In genomic region chr22:17739196-17739975, GRCh38 we compare ENCODE assay signal across 18 cellular contexts. TPM values are rescaled to one million over a fixed set of nuclear protein-coding genes. Genes with fewer than 3 reads are reported as not detected.
DNase-seq lines count a peak whose midpoint lies in the region; ATAC-seq, FAIRE-seq and TF ChIP-seq lines count a peak whose summit lies in the region.
"Had no signal": no experiment of that assay in that cellular context is flagged by ENCODE, and none has a peak within 500 bp of the region (broad histone marks: within the 10 kb centered on the region; RNA-seq: fewer than 3 reads in every experiment).

No MANE protein-coding gene starts in this region.

- no peak overlapping the region for H2AFZ ChIP-seq in neuronal stem cell (ENCODE audit: low read length)
- H2AFZ ChIP-seq in neural progenitor cell (replicated peaks), result no peak overlapping the region
- H2AFZ ChIP-seq: GM23338 had no signal

- no peaks in the 10 kb centered on the region for H3K79me1 ChIP-seq in neuronal stem cell (ENCODE audit: low read depth, low read length)

- H4K8ac ChIP-seq in neuronal stem cell (ENCODE audit: low read depth, low read length), result no peak overlapping the region

- no CpG with 5 or more reads among the region's 36 CpGs for WGBS in neuronal stem cell (ENCODE audit: extremely low coverage in 2 of 2, insufficient read length in 2 of 2, insufficient replicate concordance in 1 of 2), 2 donors

- H3K4me1 ChIP-seq in neuronal stem cell (ENCODE audit: control insufficient read depth in 2 of 2, insufficient read depth in 1 of 2, low read depth in 1 of 2, low read length in 2 of 2), result peaks cover 0 to 9% of the 10 kb centered on the region in 2 donors
- H3K4me1 ChIP-seq in neural progenitor cell, result peaks cover 8% of the 10 kb centered on the region

- no peak overlapping the region for H3K18ac ChIP-seq in neuronal stem cell (ENCODE audit: low read length)

- H2BK15ac ChIP-seq in neuronal stem cell (ENCODE audit: low read length), result no peak overlapping the region

- H4K91ac ChIP-seq in neuronal stem cell (ENCODE audit: low read depth, low read length, poor library complexity), result no peak overlapping the region

- H3K27me3 ChIP-seq in neuronal stem cell (ENCODE audit: control insufficient read depth in 3 of 3, insufficient read depth in 3 of 3, low read depth in 1 of 3, low read length in 3 of 3), result no peaks in the 10 kb centered on the region
- no peaks in the 10 kb centered on the region for H3K27me3 ChIP-seq in neural progenitor cell
- H3K27me3 ChIP-seq: BLaER1 treated with 17β-estradiol and CSF1 and Interleukin-3, amounts not matched to agents 10 nM and 100 nM had no signal

- H3K4me3 ChIP-seq in neuronal stem cell (ENCODE audit: low read length in 2 of 2) (no peak overlapping the region), neural progenitor cell (no peak overlapping the region)
- H3K4me3 ChIP-seq: BLaER1 treated with 17β-estradiol and CSF1 and Interleukin-3, amounts not matched to agents 10 nM and 100 nM; GM23338 had no signal

- no peak overlapping the region for H3K9ac ChIP-seq in neuronal stem cell (ENCODE audit: low read depth, low read length, poor library complexity)
- H3K9ac ChIP-seq in neural progenitor cell, result no peak overlapping the region
- H3K9ac ChIP-seq: BLaER1 treated with 17β-estradiol and CSF1 and Interleukin-3, amounts not matched to agents 10 nM and 100 nM had no signal

- H3K27ac Mint-ChIP-seq in stimulated activated naive CD8-positive, alpha-beta T cell treated with anti-CD3 and anti-CD28 coated beads, Interleukin-15, amount 100 ng/mL, for 72 hours, result peak overlapping the region in 1 of 2 donors; percentile 48
- H3K27ac Mint-ChIP-seq in T-helper 17 cell (peak overlapping the region; percentile 53), neural progenitor cell (no peak overlapping the region)
- H3K27ac Mint-ChIP-seq: CD4-positive, alpha-beta T cell; GM23338 had no signal

- peak overlapping the region; percentile 43 for H3K14ac ChIP-seq in neuronal stem cell (ENCODE audit: low read length)

- peaks cover 5% of the 10 kb centered on the region for H3F3A ChIP-seq in neural progenitor cell (ENCODE audit: low read depth)

- no peak overlapping the region for H2BK120ac ChIP-seq in neuronal stem cell (ENCODE audit: low read depth, low read length)

- DNase-seq in stimulated activated naive CD8-positive, alpha-beta T cell treated with anti-CD3 and anti-CD28 coated beads, Interleukin-15, amount 100 ng/mL, for 72 hours, result no peak
- DNase-seq in stimulated activated naive CD8-positive, alpha-beta T cell treated with anti-CD3 and anti-CD28 coated beads, Interleukin-15, Interleukin-2, amounts not matched to agents 100 U/mL and 50 U/mL, for 24 hours, result no peak
- DNase-seq in T-helper 17 cell (no peak), neuronal stem cell (ENCODE audit: low spot score) (no peak), T1000 (lab: John Stamatoyannopoulos, UW) (no peak), urothelium cell line (ENCODE audit: low spot score) (no peak), neural progenitor cell (ENCODE audit: low spot score) (no peak)
- DNase-seq: ACHN; CD4-positive, alpha-beta T cell; DND-41; GDM1; H9 had no signal

- H3K27me3 Mint-ChIP-seq in stimulated activated naive CD8-positive, alpha-beta T cell treated with anti-CD3 and anti-CD28 coated beads, Interleukin-15, amount 100 ng/mL, for 72 hours, result no peaks in the 10 kb centered on the region
- H3K27me3 Mint-ChIP-seq in T-helper 17 cell, result no peaks in the 10 kb centered on the region
- H3K27me3 Mint-ChIP-seq in neural progenitor cell (ENCODE audit: insufficient read depth, low read depth), result no peaks in the 10 kb centered on the region
- H3K27me3 Mint-ChIP-seq: CD4-positive, alpha-beta T cell had no signal

- no peak overlapping the region for H3K4me2 ChIP-seq in neuronal stem cell (ENCODE audit: insufficient read depth, low read length, poor library complexity, severe bottlenecking)
- H3K4me2 ChIP-seq in neural progenitor cell, result no peak overlapping the region
- H3K4me2 ChIP-seq: BLaER1 treated with 17β-estradiol and CSF1 and Interleukin-3, amounts not matched to agents 10 nM and 100 nM; GM23338 had no signal

- no peaks in the 10 kb centered on the region for H3K9me3 ChIP-seq in T-helper 17 cell (ENCODE audit: control insufficient read depth, low read length, poor library complexity, severe bottlenecking)
- no peaks in the 10 kb centered on the region for H3K9me3 ChIP-seq in neuronal stem cell (replicated peaks in 1 of 2; ENCODE audit: control insufficient read depth in 2 of 2, insufficient read depth in 1 of 2, low read depth in 1 of 2, low read length in 2 of 2)
- no peaks in the 10 kb centered on the region for H3K9me3 ChIP-seq in neural progenitor cell (ENCODE audit: low read depth)
- H3K9me3 ChIP-seq: BLaER1 treated with 17β-estradiol and CSF1 and Interleukin-3, amounts not matched to agents 10 nM and 100 nM had no signal

- no peak overlapping the region for H2BK12ac ChIP-seq in neuronal stem cell (ENCODE audit: low read length)

- no peak overlapping the region for H2BK5ac ChIP-seq in neuronal stem cell (ENCODE audit: low read length)

- ATAC-seq in stimulated activated naive CD8-positive, alpha-beta T cell treated with anti-CD3 and anti-CD28 coated beads, Interleukin-15, amount 100 ng/mL, for 72 hours, result peak; percentile 31
- ATAC-seq in stimulated activated naive CD8-positive, alpha-beta T cell treated with anti-CD3 and anti-CD28 coated beads, Interleukin-15, Interleukin-2, amounts not matched to agents 100 U/mL and 50 U/mL, for 24 hours, result no peak
- no peak for ATAC-seq in T-helper 17 cell
- ATAC-seq: GM23338, HepG2 had no signal

- H3K9me3 Mint-ChIP-seq in stimulated activated naive CD8-positive, alpha-beta T cell treated with anti-CD3 and anti-CD28 coated beads, Interleukin-15, amount 100 ng/mL, for 72 hours, result no peaks in the 10 kb centered on the region
- H3K9me3 Mint-ChIP-seq in neural progenitor cell, result no peaks in the 10 kb centered on the region
- H3K9me3 Mint-ChIP-seq: CD4-positive, alpha-beta T cell; GM23338 had no signal

- no peaks in the 10 kb centered on the region for H3K79me2 ChIP-seq in neural progenitor cell (ENCODE audit: low read depth)

- H3K23ac ChIP-seq in neuronal stem cell (ENCODE audit: low read depth, low read length, poor library complexity), result peak overlapping the region; percentile 34

- peaks cover 17% of the 10 kb centered on the region for H3K4me1 Mint-ChIP-seq in stimulated activated naive CD8-positive, alpha-beta T cell treated with anti-CD3 and anti-CD28 coated beads, Interleukin-15, amount 100 ng/mL, for 72 hours
- H3K4me1 Mint-ChIP-seq in T-helper 17 cell, result peaks cover 8% of the 10 kb centered on the region
- H3K4me1 Mint-ChIP-seq in neural progenitor cell, result peaks cover 2% of the 10 kb centered on the region

- H3K36me3 ChIP-seq in neuronal stem cell (replicated peaks in 1 of 2; ENCODE audit: control insufficient read depth in 2 of 2, insufficient read depth in 2 of 2, low read length in 2 of 2), result peaks cover 8 to 25% of the 10 kb centered on the region in 2 donors
- no peaks in the 10 kb centered on the region for H3K36me3 ChIP-seq in neural progenitor cell

- no peak overlapping the region for H3K4me3 Mint-ChIP-seq in stimulated activated naive CD8-positive, alpha-beta T cell treated with anti-CD3 and anti-CD28 coated beads, Interleukin-15, amount 100 ng/mL, for 72 hours
- no peak overlapping the region for H3K4me3 Mint-ChIP-seq in T-helper 17 cell
- no peak overlapping the region for H3K4me3 Mint-ChIP-seq in neural progenitor cell
- H3K4me3 Mint-ChIP-seq: CD4-positive, alpha-beta T cell; GM23338; H9 had no signal

- H3K4ac ChIP-seq in neuronal stem cell (ENCODE audit: low read length), result no peak overlapping the region

- H3K36me3 Mint-ChIP-seq in T-helper 17 cell (ENCODE audit: low read depth) (peaks cover 4% of the 10 kb centered on the region), neural progenitor cell (no peaks in the 10 kb centered on the region)

- H3K27ac ChIP-seq in neuronal stem cell (replicated peaks; ENCODE audit: low read length), result no peak overlapping the region
- no peak overlapping the region for H3K27ac ChIP-seq in neural progenitor cell
- H3K27ac ChIP-seq: BLaER1 treated with 17β-estradiol and CSF1 and Interleukin-3, amounts not matched to agents 10 nM and 100 nM had no signal

- no peak for TF ChIP-seq CTCF in neural progenitor cell (IDR thresholded peaks at IDR 0.05)

- H2AK5ac ChIP-seq in neuronal stem cell (ENCODE audit: low read depth, low read length), result peak overlapping the region; percentile 30

- peaks cover 6% of the 10 kb centered on the region for H4K20me1 ChIP-seq in neural progenitor cell (ENCODE audit: low read depth)

- no peak for FAIRE-seq in urothelium cell line (lab: Jason Lieb, UNC)
- FAIRE-seq: D721Med, GM12892, HepG2, HTR-8/SVneo had no signal

RNA-seq across cellular contexts. Expression of gene BID, which starts 34.9 kb away (rescaled TPM):
- 10 to 100 TPM; 18.3 to 24.2 TPM for total RNA-seq in T-helper 17 cell
- 25.3 TPM for polyA plus RNA-seq in neuronal stem cell (2013, experiment 1 of 2)
- polyA plus RNA-seq in neuronal stem cell (2013, experiment 2 of 2), result 27.6 TPM
- total RNA-seq in neural progenitor cell (ENCODE audit: low replicate concordance), result 16.6 and 29.2 TPM in 2 replicates
